In the genomic region with DNA sequence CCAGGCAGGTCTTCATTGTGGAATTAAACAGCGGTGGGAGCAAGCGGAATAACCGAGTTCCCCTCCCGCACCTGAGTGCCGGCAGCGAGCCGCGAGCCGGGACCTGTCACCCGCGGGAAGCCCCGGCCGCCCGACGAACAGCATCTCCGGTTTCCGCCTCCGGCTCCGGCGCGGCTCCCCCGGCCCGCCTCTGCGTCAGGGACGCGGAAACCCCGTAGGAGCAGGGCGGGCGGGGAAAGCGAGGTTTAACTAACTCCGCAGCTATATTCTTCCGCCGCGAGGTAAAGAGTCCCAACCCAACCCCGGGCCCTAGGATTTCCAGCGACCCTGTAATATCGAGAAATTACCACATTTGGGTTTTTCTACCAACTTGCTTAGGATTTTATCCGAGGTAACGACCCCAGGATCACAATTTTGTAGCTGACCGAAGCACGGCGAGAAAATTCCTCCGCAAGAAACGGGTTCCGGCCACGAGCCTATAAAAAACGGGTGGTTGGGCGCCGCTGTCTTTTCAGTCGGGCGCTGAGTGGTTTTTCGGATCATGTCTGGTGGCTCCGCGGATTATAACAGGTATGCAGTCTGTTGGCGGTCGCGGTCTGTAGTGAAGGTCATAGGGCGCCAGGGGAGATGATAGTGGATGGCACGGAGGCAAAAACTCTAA, we compare ENCODE assay signal across 1 cellular context.
TF ChIP-seq lines count a peak whose summit lies in the region.

A gene (plus strand): TSS at position 508 of the 661 bp plus-strand sequence. CDS start 34 bp downstream, at position 542.

TF ChIP-seq in HepG2, 621 proteins besides CTCF, POLR2A, EP300 and RAD21 (continued from another document):
- TF ChIP-seq, protein P1, sequence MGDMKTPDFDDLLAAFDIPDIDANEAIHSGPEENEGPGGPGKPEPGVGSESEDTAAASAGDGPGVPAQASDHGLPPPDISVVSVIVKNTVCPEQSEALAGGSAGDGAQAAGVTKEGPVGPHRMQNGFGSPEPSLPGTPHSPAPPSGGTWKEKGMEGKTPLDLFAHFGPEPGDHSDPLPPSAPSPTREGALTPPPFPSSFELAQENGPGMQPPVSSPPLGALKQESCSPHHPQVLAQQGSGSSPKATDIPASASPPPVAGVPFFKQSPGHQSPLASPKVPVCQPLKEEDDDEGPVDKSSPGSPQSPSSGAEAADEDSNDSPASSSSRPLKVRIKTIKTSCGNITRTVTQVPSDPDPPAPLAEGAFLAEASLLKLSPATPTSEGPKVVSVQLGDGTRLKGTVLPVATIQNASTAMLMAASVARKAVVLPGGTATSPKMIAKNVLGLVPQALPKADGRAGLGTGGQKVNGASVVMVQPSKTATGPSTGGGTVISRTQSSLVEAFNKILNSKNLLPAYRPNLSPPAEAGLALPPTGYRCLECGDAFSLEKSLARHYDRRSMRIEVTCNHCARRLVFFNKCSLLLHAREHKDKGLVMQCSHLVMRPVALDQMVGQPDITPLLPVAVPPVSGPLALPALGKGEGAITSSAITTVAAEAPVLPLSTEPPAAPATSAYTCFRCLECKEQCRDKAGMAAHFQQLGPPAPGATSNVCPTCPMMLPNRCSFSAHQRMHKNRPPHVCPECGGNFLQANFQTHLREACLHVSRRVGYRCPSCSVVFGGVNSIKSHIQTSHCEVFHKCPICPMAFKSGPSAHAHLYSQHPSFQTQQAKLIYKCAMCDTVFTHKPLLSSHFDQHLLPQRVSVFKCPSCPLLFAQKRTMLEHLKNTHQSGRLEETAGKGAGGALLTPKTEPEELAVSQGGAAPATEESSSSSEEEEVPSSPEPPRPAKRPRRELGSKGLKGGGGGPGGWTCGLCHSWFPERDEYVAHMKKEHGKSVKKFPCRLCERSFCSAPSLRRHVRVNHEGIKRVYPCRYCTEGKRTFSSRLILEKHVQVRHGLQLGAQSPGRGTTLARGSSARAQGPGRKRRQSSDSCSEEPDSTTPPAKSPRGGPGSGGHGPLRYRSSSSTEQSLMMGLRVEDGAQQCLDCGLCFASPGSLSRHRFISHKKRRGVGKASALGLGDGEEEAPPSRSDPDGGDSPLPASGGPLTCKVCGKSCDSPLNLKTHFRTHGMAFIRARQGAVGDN (CRISPR knock-in tag; IDR thresholded peaks at IDR 0.05) = peak; percentile 86
- TF ChIP-seq ZNF251 (CRISPR knock-in tag; IDR thresholded peaks at IDR 0.05) (no peak), RARG (CRISPR knock-in tag; IDR thresholded peaks at IDR 0.05; ENCODE audit: low read depth) (0 out of 2 replicates have a peak, but pooled peaks have one; percentile 11), NPAS2 (CRISPR knock-in tag; IDR thresholded peaks at IDR 0.05; ENCODE audit: borderline replicate concordance) (no peak), ZNF619 (CRISPR knock-in tag; IDR thresholded peaks at IDR 0.05) (0 out of 2 replicates have a peak, but pooled peaks have one; percentile 41), SCMH1 (CRISPR knock-in tag; IDR thresholded peaks at IDR 0.05; ENCODE audit: borderline replicate concordance) (no peak), ZNF746 (CRISPR knock-in tag; IDR thresholded peaks at IDR 0.05) (no peak), ZBTB3 (CRISPR knock-in tag; IDR thresholded peaks at IDR 0.05; ENCODE audit: borderline replicate concordance, low read depth) (no peak), GTF2F1 (IDR thresholded peaks at IDR 0.05; ENCODE audit: low read length) (peak; percentile 92), JDP2 (CRISPR knock-in tag; IDR thresholded peaks at IDR 0.05; ENCODE audit: borderline replicate concordance) (0 out of 2 replicates have a peak, but pooled peaks have one; percentile 57), SMAD9 (CRISPR knock-in tag; IDR thresholded peaks at IDR 0.05) (no peak), PCBP1 (IDR thresholded peaks at IDR 0.05; ENCODE audit: borderline replicate concordance, low read depth, low read length) (peak; percentile 99), ZNF567 (CRISPR knock-in tag; IDR thresholded peaks at IDR 0.05; ENCODE audit: borderline replicate concordance) (no peak), ZNF816 (CRISPR knock-in tag; IDR thresholded peaks at IDR 0.05; ENCODE audit: borderline replicate concordance) (peak; percentile 38; the same call in 1 of the 2 replicates), CCAR2 (optimal IDR thresholded peaks at IDR 0.05; ENCODE audit: low read depth, low read length) (peak; percentile 80)
- TF ChIP-seq, protein P2, sequence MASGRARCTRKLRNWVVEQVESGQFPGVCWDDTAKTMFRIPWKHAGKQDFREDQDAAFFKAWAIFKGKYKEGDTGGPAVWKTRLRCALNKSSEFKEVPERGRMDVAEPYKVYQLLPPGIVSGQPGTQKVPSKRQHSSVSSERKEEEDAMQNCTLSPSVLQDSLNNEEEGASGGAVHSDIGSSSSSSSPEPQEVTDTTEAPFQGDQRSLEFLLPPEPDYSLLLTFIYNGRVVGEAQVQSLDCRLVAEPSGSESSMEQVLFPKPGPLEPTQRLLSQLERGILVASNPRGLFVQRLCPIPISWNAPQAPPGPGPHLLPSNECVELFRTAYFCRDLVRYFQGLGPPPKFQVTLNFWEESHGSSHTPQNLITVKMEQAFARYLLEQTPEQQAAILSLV (CRISPR knock-in tag; IDR thresholded peaks at IDR 0.05; ENCODE audit: borderline replicate concordance) = peak; percentile 55; the same call in 1 of the 2 replicates
